Comparison of ENCODE assay signal across 8 cellular contexts in genomic region chr6:90610671-90611542, GRCh38. TPM values are rescaled to one million over a fixed set of nuclear protein-coding genes. Genes with fewer than 3 reads are reported as not detected.
DNase-seq lines count a peak whose midpoint lies in the region; ATAC-seq and TF ChIP-seq lines count a peak whose summit lies in the region.

No MANE protein-coding gene starts in this region.

- peak overlapping the region; percentile 28 to 56 (median 38) for H3K4me3 ChIP-seq in skin epidermis

- intact Hi-C loops in MCF 10A (cut with micrococcal nuclease) = no loop called here

- peaks cover 9 to 18% (median 11%) of the 10 kb centered on the region in 3 donors for H3K4me1 Mint-ChIP-seq in T-cell
- no peaks in the 10 kb centered on the region for H3K4me1 Mint-ChIP-seq in MCF 10A (ENCODE audit: insufficient read depth, unreplicated experiment)

- POLR2A ChIA-PET in T-cell (lab: Charles Lee) (interaction anchor here in 1 of 2 donors (0.6 to 0.7 kb wide), 2 partner anchors 9 to 72 kb away, joined by 3 read pairs; no protein-coding TSS in a partner anchor), MCF 10A (lab: Yijun Ruan, JAX) (no interaction called here)

- no TSS peak for BruUV-seq in MCF 10A (replicated peaks; lab: Mats Ljungman, UMichigan)

- no peaks in the 10 kb centered on the region for H3K9me3 Mint-ChIP-seq in T-cell
- H3K9me3 Mint-ChIP-seq in MCF 10A (ENCODE audit: unreplicated experiment) = no peaks in the 10 kb centered on the region

- H3K27me3 Mint-ChIP-seq in T-cell (peaks cover 49 to 66% of the 10 kb centered on the region in 2 donors), MCF 10A (ENCODE audit: insufficient read depth, unreplicated experiment) (peaks cover 93% of the 10 kb centered on the region)

- peak; percentile 54 for DNase-seq in COLO668 (lab: John Stamatoyannopoulos, UW; ENCODE audit: unreplicated experiment)
- peak in 13 of 34 experiments; percentile 0 to 28 (median 6) for DNase-seq in T-cell
- no peak for DNase-seq in MCF 10A (ENCODE audit: unreplicated experiment)
- DNase-seq in iPS-NIHi7 (ENCODE audit: extremely low spot score) = peak; percentile 61
- no peak for DNase-seq in OCI-M2 (lab: John Stamatoyannopoulos, UW; ENCODE audit: unreplicated experiment)

- no peak for TF ChIP-seq CTCF in MCF 10A (IDR thresholded peaks at IDR 0.05; ENCODE audit: unreplicated experiment)

- peak overlapping the region in 1 of 2 donors; percentile 25 for H3K27ac Mint-ChIP-seq in T-cell
- no peak overlapping the region for H3K27ac Mint-ChIP-seq in MCF 10A (ENCODE audit: low read depth, unreplicated experiment)

- H3K36me3 Mint-ChIP-seq in T-cell (no peaks in the 10 kb centered on the region), MCF 10A (ENCODE audit: insufficient read depth, unreplicated experiment) (no peaks in the 10 kb centered on the region)

- CTCF ChIA-PET in T-cell (lab: Charles Lee) = interaction anchor here in 1 of 2 donors (0.6 kb wide), 1 partner anchor 58 kb away, joined by 4 read pairs; no protein-coding TSS in a partner anchor
- CTCF ChIA-PET in MCF 10A (lab: Yijun Ruan, JAX) = interaction anchor here (0.6 to 0.9 kb wide), 2 partner anchors 281 to 342 kb away, joined by 3 read pairs; no protein-coding TSS in a partner anchor

- H3K4me3 Mint-ChIP-seq in T-cell (peak overlapping the region; percentile 80 to 94 (median 82)), MCF 10A (ENCODE audit: unreplicated experiment) (peak overlapping the region; percentile 42)

- peak; percentile 68 for ATAC-seq in GM19395 (IDR thresholded peaks at IDR 0.05; ENCODE audit: unreplicated experiment)
- ATAC-seq in HG03460 (IDR thresholded peaks at IDR 0.05; ENCODE audit: unreplicated experiment) = peak; percentile 56
- ATAC-seq in T-cell (replicated peaks in 1 of 4) = peak; percentile 43 to 79 (median 74)

- H3K27ac ChIP-seq in skin epidermis = peak overlapping the region in 6 of 21 experiments; percentile 5 to 47 (median 42)

RNA-seq across cellular contexts. Expression of gene MAP3K7, which starts 24.0 kb away (rescaled TPM):
- total RNA-seq in T-cell = 10 to 100 TPM; 21.1 to 25.6 (median 24.2) TPM
- total RNA-seq in MCF 10A (2022) = 32.6 and 34.4 TPM in 2 replicates

Comparison
In these comparisons a context has a peak if more than half of its experiments do, and no peak if none do; other contexts are left out.
1. DNase-seq: peak in COLO668 (single experiment) and iPS-NIHi7 (single experiment); none in MCF 10A (single experiment) and OCI-M2 (single experiment).
2. Peak in every context shown above with its lines, with median percentiles within 50 percentile points of each other: ATAC-seq.